ENCODE assay signal across 8 cellular contexts in the genomic region with DNA sequence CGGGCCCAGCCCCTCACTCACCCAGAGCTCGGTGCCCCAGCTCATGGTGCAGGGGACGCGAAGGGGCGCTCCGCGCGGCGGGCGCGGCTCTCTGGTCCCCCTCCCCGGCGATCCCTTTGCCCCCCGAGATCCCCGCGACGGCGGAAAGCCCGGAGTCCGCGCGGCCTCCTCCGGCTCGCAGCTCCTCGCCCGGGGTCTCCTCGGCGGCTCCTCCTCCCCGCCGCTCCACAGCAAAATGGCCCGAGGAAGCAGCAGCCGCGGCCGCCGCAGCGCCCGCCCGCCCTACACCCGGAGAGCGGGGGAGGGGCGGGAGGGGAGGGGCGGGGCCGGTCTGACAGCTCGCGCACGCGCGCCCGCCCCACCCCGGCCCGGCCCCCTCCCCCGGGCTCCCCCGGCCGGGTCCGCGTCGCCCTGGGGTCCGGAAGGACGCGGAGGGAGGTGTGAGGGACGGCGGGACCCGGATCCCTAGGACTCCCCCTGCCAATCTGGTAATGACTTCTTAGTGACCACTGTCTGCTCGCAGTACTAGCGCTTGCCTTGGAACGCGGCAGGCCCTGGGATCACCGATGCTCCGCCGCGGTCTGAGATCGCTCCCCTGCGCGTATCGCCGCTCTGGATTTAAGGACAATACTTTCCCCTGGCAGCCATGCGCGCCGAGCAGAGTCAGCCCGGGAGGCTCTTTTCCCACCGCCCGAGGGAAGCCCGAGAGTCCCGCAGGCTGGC. TPM values are rescaled to one million over a fixed set of nuclear protein-coding genes. Genes with fewer than 3 reads are reported as not detected.
A peak's percentile ranks its signal among the peaks of the same experiment; 100 is the strongest.
DNase-seq lines count a peak whose midpoint lies in the region; ATAC-seq and TF ChIP-seq lines count a peak whose summit lies in the region.

Gene FNBP1, minus strand, starts transcription at position 259 of the 723 bp plus-strand sequence. Its CDS starts 214 bp downstream, at position 45.

- ATAC-seq in HG02885 (IDR thresholded peaks at IDR 0.05; ENCODE audit: poor library complexity, unreplicated experiment) (peak; percentile 46), GM21528 (IDR thresholded peaks at IDR 0.05; ENCODE audit: low FRiP score, unreplicated experiment) (no peak)
- ATAC-seq in activated CD8-positive, alpha-beta T cell treated with anti-CD3 and anti-CD28 coated beads for 36 hours: peak; percentile 72

- TF ChIP-seq CTCF in GM10266 (IDR thresholded peaks at IDR 0.05; ENCODE audit: control insufficient read depth, insufficient read depth, low read depth, missing control alignments): no peak
- TF ChIP-seq CTCF in activated CD8-positive, alpha-beta T cell treated with anti-CD3 and anti-CD28 coated beads for 36 hours (IDR thresholded peaks at IDR 0.05): no peak
- TF ChIP-seq CTCF in lower leg skin (IDR thresholded peaks at IDR 0.05): no peak

- H3K27ac Mint-ChIP-seq in activated CD8-positive, alpha-beta T cell treated with anti-CD3 and anti-CD28 coated beads for 36 hours: peak within 1 kb of the TSS; percentile 100

- CTCF ChIA-PET in activated CD8-positive, alpha-beta T cell treated with anti-CD3 and anti-CD28 coated beads for 36 hours (lab: Charles Lee): interaction anchor here (0.8 to 1.9 kb wide), 2 partner anchors 10 kb away, joined by 3 to 10 read pairs; partner anchors contain the start of gene GPR107

- H3K27me3 Mint-ChIP-seq in activated CD8-positive, alpha-beta T cell treated with anti-CD3 and anti-CD28 coated beads for 36 hours: no peaks in the 10 kb centered on the region

- H3K4me1 Mint-ChIP-seq in activated CD8-positive, alpha-beta T cell treated with anti-CD3 and anti-CD28 coated beads for 36 hours (ENCODE audit: low read depth): peaks cover 30% of the 10 kb centered on the region

- peak within 1 kb of the TSS; percentile 78 to 84 for H3K9ac ChIP-seq in duodenal mucosa (ENCODE audit: low read depth in 1 of 2, low read length in 2 of 2)

- peaks cover 35% of the 10 kb centered on the region for H3K36me3 Mint-ChIP-seq in activated CD8-positive, alpha-beta T cell treated with anti-CD3 and anti-CD28 coated beads for 36 hours (ENCODE audit: low read depth)

- H3K9me3 Mint-ChIP-seq in activated CD8-positive, alpha-beta T cell treated with anti-CD3 and anti-CD28 coated beads for 36 hours: no peaks in the 10 kb centered on the region

- H3K4me3 Mint-ChIP-seq in activated CD8-positive, alpha-beta T cell treated with anti-CD3 and anti-CD28 coated beads for 36 hours: peak within 1 kb of the TSS; percentile 97

- peak within 1 kb of the TSS; percentile 79 for H3K4me3 ChIP-seq in duodenal mucosa (ENCODE audit: low read depth in 1 of 2, low read length in 2 of 2)
- H3K4me3 ChIP-seq in lower leg skin (ENCODE audit: low read depth, poor library complexity, severe bottlenecking): peak within 1 kb of the TSS; percentile 73

- peak within 1 kb of the TSS; percentile 81 for H3K27ac ChIP-seq in duodenal mucosa (ENCODE audit: low read depth, low read length)

- 1 to 2% methylated on average over 20 to 22 of the region's 84 CpGs for whole genome bisulfite sequencing in lower leg skin, 2 donors

- DNase-seq in GM10266 (ENCODE audit: extremely low spot score) (peak; percentile 94), NCI-H510A treated with DMSO at 0.1 percent for 48 hours (lab: John Stamatoyannopoulos, UW) (peak; percentile 84), lower leg skin (ENCODE audit: low spot score in 2 of 2) (peak; percentile 67 to 95)
- peak; percentile 81 for DNase-seq in activated CD8-positive, alpha-beta T cell treated with anti-CD3 and anti-CD28 coated beads for 36 hours
- DNase-seq in stimulated activated CD4-positive, alpha-beta T cell treated with anti-CD3 and anti-CD28 coated beads, Interleukin-4, amount 100 ng/mL, for 24 hours: peak; percentile 77

- POLR2A ChIA-PET in activated CD8-positive, alpha-beta T cell treated with anti-CD3 and anti-CD28 coated beads for 36 hours (lab: Charles Lee): interaction anchor here (0.8 to 10.1 kb wide), 10 partner anchors 10 to 156 kb away, joined by 4 to 110 read pairs (median 6); partner anchors contain the start of gene GPR107

- H3K4me1 ChIP-seq in duodenal mucosa (ENCODE audit: control insufficient read depth in 1 of 2, insufficient read depth in 2 of 2, low read length in 2 of 2): peaks cover 9 to 26% of the 10 kb centered on the region in 2 donors

- H3K27me3 ChIP-seq in duodenal mucosa (ENCODE audit: control insufficient read depth in 1 of 2, insufficient read depth in 2 of 2, low read length in 2 of 2): peaks cover 19 to 22% of the 10 kb centered on the region in 2 donors

- H3K36me3 ChIP-seq in duodenal mucosa (ENCODE audit: control insufficient read depth in 1 of 2, insufficient read depth in 2 of 2, low read length in 2 of 2): no peaks in the 10 kb centered on the region

- H3K9me3 ChIP-seq in duodenal mucosa (ENCODE audit: control insufficient read depth in 1 of 2, low read length in 2 of 2): no peaks in the 10 kb centered on the region

- TF ChIP-seq POLR2A in lower leg skin (IDR thresholded peaks at IDR 0.05): peak in 1 of 2 donors; percentile 80

- intact Hi-C loops in activated CD8-positive, alpha-beta T cell treated with anti-CD3 and anti-CD28 coated beads for 36 hours (cut with micrococcal nuclease): no loop called here
- intact Hi-C loops in lower leg skin (cut with DNase I; ENCODE audit: low total_unique reads): no loop called here

RNA-seq across cellular contexts. Expression of gene FNBP1, which starts in this region (rescaled TPM):
- 100 to 1,000 TPM; 266 to 268 TPM for total RNA-seq in activated CD8-positive, alpha-beta T cell treated with anti-CD3 and anti-CD28 coated beads for 36 hours
- 10 to 100 TPM; 29.7 to 62.3 (median 40.0) TPM for total RNA-seq in lower leg skin

Comparison
In these comparisons a context has a peak if more than half of its experiments do, and no peak if none do; other contexts are left out.
1. RNA of gene FNBP1 (total RNA-seq): 266 to 268 TPM in activated CD8-positive, alpha-beta T cell treated with anti-CD3 and anti-CD28 coated beads for 36 hours; 29.7 to 62.3 TPM in lower leg skin; every median in the first group is over 4 times any median in the second.
2. Peak in every context shown above with its lines, with median percentiles within 50 percentile points of each other: DNase-seq.